Comparison of ENCODE assay signal across 1 cellular context in the genomic region with DNA sequence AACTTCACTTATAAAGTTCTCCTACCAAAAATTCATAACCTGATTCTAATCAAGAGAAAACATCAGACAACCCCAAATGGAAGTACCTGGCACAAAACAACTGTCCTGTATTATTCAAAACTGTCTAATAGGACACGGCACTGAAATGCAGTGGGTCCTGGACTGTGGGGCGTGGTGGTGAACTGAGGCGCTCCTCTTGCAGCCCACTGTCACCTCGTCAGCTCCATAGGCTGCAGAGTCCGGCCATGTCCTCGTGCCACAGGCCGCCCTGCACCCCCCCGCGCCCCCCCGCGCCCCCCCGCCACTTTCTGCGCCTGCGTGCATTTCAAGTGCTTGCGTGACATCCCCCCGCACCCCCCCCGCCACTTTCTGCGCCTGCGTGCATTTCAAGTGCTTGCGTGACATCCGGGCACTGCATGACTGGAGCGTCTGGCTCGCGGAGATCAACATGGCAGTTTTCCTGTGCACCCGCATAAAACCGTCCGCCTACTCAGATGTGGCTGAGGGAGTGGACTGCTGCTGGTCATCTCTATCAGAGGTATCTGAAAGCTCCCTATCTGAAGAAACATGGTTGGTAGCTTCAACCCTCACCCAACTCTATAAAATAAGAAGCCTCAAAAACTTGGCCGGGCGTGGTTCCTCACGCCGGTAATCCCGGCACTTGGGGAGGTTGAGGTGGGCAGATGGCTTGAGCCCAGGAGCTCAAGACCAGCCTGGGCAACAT.
A peak's percentile ranks its signal among the peaks of the same experiment; 100 is the strongest.
TF ChIP-seq lines count a peak whose summit lies in the region.

No MANE protein-coding gene starts in this region.

TF ChIP-seq in K562, 482 proteins besides CTCF, POLR2A, EP300 and RAD21 (continued from another document):
- TF ChIP-seq, protein P1, sequence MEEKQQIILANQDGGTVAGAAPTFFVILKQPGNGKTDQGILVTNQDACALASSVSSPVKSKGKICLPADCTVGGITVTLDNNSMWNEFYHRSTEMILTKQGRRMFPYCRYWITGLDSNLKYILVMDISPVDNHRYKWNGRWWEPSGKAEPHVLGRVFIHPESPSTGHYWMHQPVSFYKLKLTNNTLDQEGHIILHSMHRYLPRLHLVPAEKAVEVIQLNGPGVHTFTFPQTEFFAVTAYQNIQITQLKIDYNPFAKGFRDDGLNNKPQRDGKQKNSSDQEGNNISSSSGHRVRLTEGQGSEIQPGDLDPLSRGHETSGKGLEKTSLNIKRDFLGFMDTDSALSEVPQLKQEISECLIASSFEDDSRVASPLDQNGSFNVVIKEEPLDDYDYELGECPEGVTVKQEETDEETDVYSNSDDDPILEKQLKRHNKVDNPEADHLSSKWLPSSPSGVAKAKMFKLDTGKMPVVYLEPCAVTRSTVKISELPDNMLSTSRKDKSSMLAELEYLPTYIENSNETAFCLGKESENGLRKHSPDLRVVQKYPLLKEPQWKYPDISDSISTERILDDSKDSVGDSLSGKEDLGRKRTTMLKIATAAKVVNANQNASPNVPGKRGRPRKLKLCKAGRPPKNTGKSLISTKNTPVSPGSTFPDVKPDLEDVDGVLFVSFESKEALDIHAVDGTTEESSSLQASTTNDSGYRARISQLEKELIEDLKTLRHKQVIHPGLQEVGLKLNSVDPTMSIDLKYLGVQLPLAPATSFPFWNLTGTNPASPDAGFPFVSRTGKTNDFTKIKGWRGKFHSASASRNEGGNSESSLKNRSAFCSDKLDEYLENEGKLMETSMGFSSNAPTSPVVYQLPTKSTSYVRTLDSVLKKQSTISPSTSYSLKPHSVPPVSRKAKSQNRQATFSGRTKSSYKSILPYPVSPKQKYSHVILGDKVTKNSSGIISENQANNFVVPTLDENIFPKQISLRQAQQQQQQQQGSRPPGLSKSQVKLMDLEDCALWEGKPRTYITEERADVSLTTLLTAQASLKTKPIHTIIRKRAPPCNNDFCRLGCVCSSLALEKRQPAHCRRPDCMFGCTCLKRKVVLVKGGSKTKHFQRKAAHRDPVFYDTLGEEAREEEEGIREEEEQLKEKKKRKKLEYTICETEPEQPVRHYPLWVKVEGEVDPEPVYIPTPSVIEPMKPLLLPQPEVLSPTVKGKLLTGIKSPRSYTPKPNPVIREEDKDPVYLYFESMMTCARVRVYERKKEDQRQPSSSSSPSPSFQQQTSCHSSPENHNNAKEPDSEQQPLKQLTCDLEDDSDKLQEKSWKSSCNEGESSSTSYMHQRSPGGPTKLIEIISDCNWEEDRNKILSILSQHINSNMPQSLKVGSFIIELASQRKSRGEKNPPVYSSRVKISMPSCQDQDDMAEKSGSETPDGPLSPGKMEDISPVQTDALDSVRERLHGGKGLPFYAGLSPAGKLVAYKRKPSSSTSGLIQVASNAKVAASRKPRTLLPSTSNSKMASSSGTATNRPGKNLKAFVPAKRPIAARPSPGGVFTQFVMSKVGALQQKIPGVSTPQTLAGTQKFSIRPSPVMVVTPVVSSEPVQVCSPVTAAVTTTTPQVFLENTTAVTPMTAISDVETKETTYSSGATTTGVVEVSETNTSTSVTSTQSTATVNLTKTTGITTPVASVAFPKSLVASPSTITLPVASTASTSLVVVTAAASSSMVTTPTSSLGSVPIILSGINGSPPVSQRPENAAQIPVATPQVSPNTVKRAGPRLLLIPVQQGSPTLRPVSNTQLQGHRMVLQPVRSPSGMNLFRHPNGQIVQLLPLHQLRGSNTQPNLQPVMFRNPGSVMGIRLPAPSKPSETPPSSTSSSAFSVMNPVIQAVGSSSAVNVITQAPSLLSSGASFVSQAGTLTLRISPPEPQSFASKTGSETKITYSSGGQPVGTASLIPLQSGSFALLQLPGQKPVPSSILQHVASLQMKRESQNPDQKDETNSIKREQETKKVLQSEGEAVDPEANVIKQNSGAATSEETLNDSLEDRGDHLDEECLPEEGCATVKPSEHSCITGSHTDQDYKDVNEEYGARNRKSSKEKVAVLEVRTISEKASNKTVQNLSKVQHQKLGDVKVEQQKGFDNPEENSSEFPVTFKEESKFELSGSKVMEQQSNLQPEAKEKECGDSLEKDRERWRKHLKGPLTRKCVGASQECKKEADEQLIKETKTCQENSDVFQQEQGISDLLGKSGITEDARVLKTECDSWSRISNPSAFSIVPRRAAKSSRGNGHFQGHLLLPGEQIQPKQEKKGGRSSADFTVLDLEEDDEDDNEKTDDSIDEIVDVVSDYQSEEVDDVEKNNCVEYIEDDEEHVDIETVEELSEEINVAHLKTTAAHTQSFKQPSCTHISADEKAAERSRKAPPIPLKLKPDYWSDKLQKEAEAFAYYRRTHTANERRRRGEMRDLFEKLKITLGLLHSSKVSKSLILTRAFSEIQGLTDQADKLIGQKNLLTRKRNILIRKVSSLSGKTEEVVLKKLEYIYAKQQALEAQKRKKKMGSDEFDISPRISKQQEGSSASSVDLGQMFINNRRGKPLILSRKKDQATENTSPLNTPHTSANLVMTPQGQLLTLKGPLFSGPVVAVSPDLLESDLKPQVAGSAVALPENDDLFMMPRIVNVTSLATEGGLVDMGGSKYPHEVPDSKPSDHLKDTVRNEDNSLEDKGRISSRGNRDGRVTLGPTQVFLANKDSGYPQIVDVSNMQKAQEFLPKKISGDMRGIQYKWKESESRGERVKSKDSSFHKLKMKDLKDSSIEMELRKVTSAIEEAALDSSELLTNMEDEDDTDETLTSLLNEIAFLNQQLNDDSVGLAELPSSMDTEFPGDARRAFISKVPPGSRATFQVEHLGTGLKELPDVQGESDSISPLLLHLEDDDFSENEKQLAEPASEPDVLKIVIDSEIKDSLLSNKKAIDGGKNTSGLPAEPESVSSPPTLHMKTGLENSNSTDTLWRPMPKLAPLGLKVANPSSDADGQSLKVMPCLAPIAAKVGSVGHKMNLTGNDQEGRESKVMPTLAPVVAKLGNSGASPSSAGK (IDR thresholded peaks at IDR 0.05) = peak; percentile 53
- TF ChIP-seq RBFOX2 (IDR thresholded peaks at IDR 0.05; ENCODE audit: low read depth, low read length) = peak; percentile 83
- TF ChIP-seq NBN (IDR thresholded peaks at IDR 0.05; ENCODE audit: low read depth) = no peak
- TF ChIP-seq GATA2 (CRISPR knock-in tag; IDR thresholded peaks at IDR 0.05) = no peak
- peak; percentile 37; the same call in 1 of the 2 replicates for TF ChIP-seq PHF8 (IDR thresholded peaks at IDR 0.05; ENCODE audit: borderline replicate concordance, low read length)
- TF ChIP-seq, protein P2, sequence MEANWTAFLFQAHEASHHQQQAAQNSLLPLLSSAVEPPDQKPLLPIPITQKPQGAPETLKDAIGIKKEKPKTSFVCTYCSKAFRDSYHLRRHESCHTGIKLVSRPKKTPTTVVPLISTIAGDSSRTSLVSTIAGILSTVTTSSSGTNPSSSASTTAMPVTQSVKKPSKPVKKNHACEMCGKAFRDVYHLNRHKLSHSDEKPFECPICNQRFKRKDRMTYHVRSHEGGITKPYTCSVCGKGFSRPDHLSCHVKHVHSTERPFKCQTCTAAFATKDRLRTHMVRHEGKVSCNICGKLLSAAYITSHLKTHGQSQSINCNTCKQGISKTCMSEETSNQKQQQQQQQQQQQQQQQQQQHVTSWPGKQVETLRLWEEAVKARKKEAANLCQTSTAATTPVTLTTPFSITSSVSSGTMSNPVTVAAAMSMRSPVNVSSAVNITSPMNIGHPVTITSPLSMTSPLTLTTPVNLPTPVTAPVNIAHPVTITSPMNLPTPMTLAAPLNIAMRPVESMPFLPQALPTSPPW (CRISPR knock-in tag; IDR thresholded peaks at IDR 0.05) = peak; percentile 97
- TF ChIP-seq, protein P3, sequence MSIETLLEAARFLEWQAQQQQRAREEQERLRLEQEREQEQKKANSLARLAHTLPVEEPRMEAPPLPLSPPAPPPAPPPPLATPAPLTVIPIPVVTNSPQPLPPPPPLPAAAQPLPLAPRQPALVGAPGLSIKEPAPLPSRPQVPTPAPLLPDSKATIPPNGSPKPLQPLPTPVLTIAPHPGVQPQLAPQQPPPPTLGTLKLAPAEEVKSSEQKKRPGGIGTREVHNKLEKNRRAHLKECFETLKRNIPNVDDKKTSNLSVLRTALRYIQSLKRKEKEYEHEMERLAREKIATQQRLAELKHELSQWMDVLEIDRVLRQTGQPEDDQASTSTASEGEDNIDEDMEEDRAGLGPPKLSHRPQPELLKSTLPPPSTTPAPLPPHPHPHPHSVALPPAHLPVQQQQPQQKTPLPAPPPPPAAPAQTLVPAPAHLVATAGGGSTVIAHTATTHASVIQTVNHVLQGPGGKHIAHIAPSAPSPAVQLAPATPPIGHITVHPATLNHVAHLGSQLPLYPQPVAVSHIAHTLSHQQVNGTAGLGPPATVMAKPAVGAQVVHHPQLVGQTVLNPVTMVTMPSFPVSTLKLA (conservative IDR thresholded peaks at IDR 0.05) = 0 out of 4 replicates have a peak, but pooled peaks of 1 of the 2 experiments have one; percentile 21
- peak; percentile 77 for TF ChIP-seq CEBPG (CRISPR knock-in tag; IDR thresholded peaks at IDR 0.05)
- TF ChIP-seq CEBPG (tag; conservative IDR thresholded peaks at IDR 0.05 in 1 of 2, IDR thresholded peaks at IDR 0.05 in 1 of 2) = no peak; a peak in 1 of 4 replicates
- TF ChIP-seq ETS2 (tag; IDR thresholded peaks at IDR 0.05; ENCODE audit: borderline replicate concordance, poor library complexity, severe bottlenecking) = no peak
